8 cellular contexts compared by ENCODE assay signal in genomic region chr1:1305300-1306069, GRCh38. TPM values are rescaled to one million over a fixed set of nuclear protein-coding genes. Genes with fewer than 3 reads are reported as not detected.
DNase-seq lines count a peak whose midpoint lies in the region; ATAC-seq and TF ChIP-seq lines count a peak whose summit lies in the region.

No MANE protein-coding gene starts in this region.

- POLR2A ChIA-PET in HEK293T (lab: Yijun Ruan, JAX), result interaction anchor here (0.7 to 2.3 kb wide), 5 partner anchors 10 to 102 kb away, joined by 3 to 8 read pairs (median 5); partner anchors contain the start of genes AURKAIP1, CCNL2 and UBE2J2

- H3K27ac Mint-ChIP-seq in natural killer cell treated with Interleukin-12 subunit alpha and Interleukin-12 subunit beta and Interleukin-15 and Interleukin-18, amount 100 ng/mL, for 72 hours, result peak overlapping the region; percentile 62 to 70

- ATAC-seq in natural killer cell treated with Interleukin-12 subunit alpha and Interleukin-12 subunit beta and Interleukin-15 and Interleukin-18, amount 100 ng/mL, for 72 hours, result no peak

- DNase-seq in NCI-H524 (lab: John Stamatoyannopoulos, UW), result peak; percentile 49 to 54
- DNase-seq in NCI-H524 treated with DMSO at 0.1 percent for 48 hours (lab: John Stamatoyannopoulos, UW), result no peak
- DNase-seq in NCI-H69 (lab: John Stamatoyannopoulos, UW), result peak; percentile 71
- peak; percentile 84 for DNase-seq in activated CD8-positive, alpha-beta memory T cell treated with anti-CD3 and anti-CD28 coated beads, Interleukin-2, amount 50 U/mL, for 4 hours
- no peak for DNase-seq in natural killer cell treated with Interleukin-12 subunit alpha and Interleukin-12 subunit beta and Interleukin-15 and Interleukin-18, amount 100 ng/mL, for 72 hours (ENCODE audit: low spot score)
- peak in 1 of 2 donors; percentile 90 for DNase-seq in suprapubic skin (ENCODE audit: low spot score in 2 of 2)
- no peak for DNase-seq in HEK293T (ENCODE audit: extremely low spot score)

- H3K36me3 ChIP-seq in esophagus (ENCODE audit: control insufficient read depth in 2 of 2, insufficient read depth in 2 of 2, low read length in 1 of 2) (peaks cover 0 to 5% of the 10 kb centered on the region in 2 donors), suprapubic skin (peaks cover 3% of the 10 kb centered on the region)

- TF ChIP-seq CTCF in suprapubic skin (IDR thresholded peaks at IDR 0.05), result no peak

- no peaks in the 10 kb centered on the region for H3K9me3 Mint-ChIP-seq in natural killer cell treated with Interleukin-12 subunit alpha and Interleukin-12 subunit beta and Interleukin-15 and Interleukin-18, amount 100 ng/mL, for 72 hours

- H3K4me3 Mint-ChIP-seq in natural killer cell treated with Interleukin-12 subunit alpha and Interleukin-12 subunit beta and Interleukin-15 and Interleukin-18, amount 100 ng/mL, for 72 hours, result peak overlapping the region; percentile 91

- H3K27me3 Mint-ChIP-seq in natural killer cell treated with Interleukin-12 subunit alpha and Interleukin-12 subunit beta and Interleukin-15 and Interleukin-18, amount 100 ng/mL, for 72 hours, result no peaks in the 10 kb centered on the region

- peaks cover 12 to 14% of the 10 kb centered on the region in 2 donors for H3K4me1 Mint-ChIP-seq in natural killer cell treated with Interleukin-12 subunit alpha and Interleukin-12 subunit beta and Interleukin-15 and Interleukin-18, amount 100 ng/mL, for 72 hours (ENCODE audit: low read depth in 2 of 2)

- no peaks in the 10 kb centered on the region for H3K9me3 ChIP-seq in esophagus (ENCODE audit: control insufficient read depth in 2 of 2, insufficient read depth in 1 of 2, low read depth in 1 of 2, low read length in 1 of 2)
- H3K9me3 ChIP-seq in suprapubic skin, result no peaks in the 10 kb centered on the region

- H3K27me3 ChIP-seq in esophagus (ENCODE audit: control insufficient read depth in 1 of 2, insufficient read depth in 2 of 2, low read length in 2 of 2), result no peaks in the 10 kb centered on the region
- no peaks in the 10 kb centered on the region for H3K27me3 ChIP-seq in suprapubic skin

- H3K36me3 Mint-ChIP-seq in natural killer cell treated with Interleukin-12 subunit alpha and Interleukin-12 subunit beta and Interleukin-15 and Interleukin-18, amount 100 ng/mL, for 72 hours, result no peaks in the 10 kb centered on the region

- H3K27ac ChIP-seq in esophagus (ENCODE audit: low read depth in 2 of 2, low read length in 1 of 2) (peak overlapping the region; percentile 86 to 98), suprapubic skin (peak overlapping the region; percentile 93)

- H3K4me3 ChIP-seq in esophagus (ENCODE audit: low read depth in 1 of 2, low read length in 2 of 2) (peak overlapping the region; percentile 69 to 77), suprapubic skin (peak overlapping the region; percentile 65)

- TF ChIP-seq EP300 in suprapubic skin (IDR thresholded peaks at IDR 0.05), result no peak

- TF ChIP-seq POLR2A in suprapubic skin (IDR thresholded peaks at IDR 0.05), result no peak

- peaks cover 31 to 62% of the 10 kb centered on the region in 2 donors for H3K4me1 ChIP-seq in esophagus (ENCODE audit: control insufficient read depth in 2 of 2, insufficient read depth in 2 of 2, low read length in 1 of 2)
- peaks cover 76% of the 10 kb centered on the region for H3K4me1 ChIP-seq in suprapubic skin

- WGBS in esophagus, 2 donors, result 12 to 25% methylated on average over 23 to 25 of the region's 25 CpGs
- 24% methylated on average over 4 of the region's 25 CpGs for WGBS in suprapubic skin

- CTCF ChIA-PET in HEK293T (lab: Yijun Ruan, JAX), result no interaction called here

TF ChIP-seq in HEK293T, 16 proteins besides CTCF, POLR2A, EP300 and RAD21:
- TF ChIP-seq HDGF (IDR thresholded peaks at IDR 0.05; ENCODE audit: borderline replicate concordance) (no peak), L3MBTL2 (conservative IDR thresholded peaks at IDR 0.05) (no peak), PKNOX1 (IDR thresholded peaks at IDR 0.05) (no peak), CTBP1 (IDR thresholded peaks at IDR 0.05; ENCODE audit: borderline replicate concordance) (no peak), FOXA1 (IDR thresholded peaks at IDR 0.05) (no peak)
TF ChIP-seq in HEK293T: peak in this region for 0.

RNA-seq across cellular contexts. Expression of gene ACAP3, which starts 2.2 kb away (rescaled TPM):
- 100 to 1,000 TPM in 1 of 2 donors, 10 to 100 TPM in 1; 47.7 to 120 TPM for polyA plus RNA-seq in esophagus
- 10 to 100 TPM; 32.5 to 60.5 TPM for total RNA-seq in natural killer cell treated with Interleukin-12 subunit alpha and Interleukin-12 subunit beta and Interleukin-15 and Interleukin-18, amount 100 ng/mL, for 72 hours
- total RNA-seq in suprapubic skin, result 100 to 1,000 TPM; 112 to 309 (median 148) TPM

RNA-seq across cellular contexts. Expression of gene PUSL1, which starts 2.9 kb away (rescaled TPM):
- polyA plus RNA-seq in esophagus, result 10 to 100 TPM; 24.4 to 24.8 TPM
- 10 to 100 TPM; 19.2 to 39.0 TPM for total RNA-seq in natural killer cell treated with Interleukin-12 subunit alpha and Interleukin-12 subunit beta and Interleukin-15 and Interleukin-18, amount 100 ng/mL, for 72 hours
- 10 to 100 TPM; 16.9 to 56.4 (median 36.4) TPM for total RNA-seq in suprapubic skin

RNA-seq across cellular contexts. Expression of gene INTS11, which starts 19.0 kb away (rescaled TPM):
- 100 to 1,000 TPM in 1 of 2 donors, 10 to 100 TPM in 1; 74.1 to 127 TPM for polyA plus RNA-seq in esophagus
- total RNA-seq in natural killer cell treated with Interleukin-12 subunit alpha and Interleukin-12 subunit beta and Interleukin-15 and Interleukin-18, amount 100 ng/mL, for 72 hours, result 100 to 1,000 TPM; 122 to 204 TPM
- 100 to 1,000 TPM; 105 to 242 (median 151) TPM for total RNA-seq in suprapubic skin

RNA-seq across cellular contexts. Expression of gene CPTP, which starts 19.1 kb away (rescaled TPM):
- polyA plus RNA-seq in esophagus, result 10 to 100 TPM; 38.3 to 73.1 TPM
- 10 to 100 TPM; 15.7 to 20.1 TPM for total RNA-seq in natural killer cell treated with Interleukin-12 subunit alpha and Interleukin-12 subunit beta and Interleukin-15 and Interleukin-18, amount 100 ng/mL, for 72 hours
- total RNA-seq in suprapubic skin, result 10 to 100 TPM; 32.5 to 60.4 (median 54.3) TPM

RNA-seq across cellular contexts. Expression of gene SCNN1D, which starts 25.2 kb away (rescaled TPM):
- polyA plus RNA-seq in esophagus, result 1 to 10 TPM; 2.8 to 9.9 TPM
- 1 to 10 TPM; 1.5 to 3.2 TPM for total RNA-seq in natural killer cell treated with Interleukin-12 subunit alpha and Interleukin-12 subunit beta and Interleukin-15 and Interleukin-18, amount 100 ng/mL, for 72 hours
- total RNA-seq in suprapubic skin, result 1 to 10 TPM; 1.5 to 4.7 (median 2.6) TPM

Comparison
In these comparisons a context has a peak if more than half of its experiments do, and no peak if none do; other contexts are left out.
1. DNase-seq: peak in NCI-H524 (2 of 2), NCI-H69 (single experiment) and activated CD8-positive, alpha-beta memory T cell treated with anti-CD3 and anti-CD28 coated beads, Interleukin-2, amount 50 U/mL, for 4 hours (single experiment); none in NCI-H524 treated with DMSO at 0.1 percent for 48 hours (single experiment), natural killer cell treated with Interleukin-12 subunit alpha and Interleukin-12 subunit beta and Interleukin-15 and Interleukin-18, amount 100 ng/mL, for 72 hours (single experiment) and HEK293T (single experiment).